In genomic region chr22:40203568-40203967, GRCh38 we compare ENCODE assay signal across 8 cellular contexts. TPM values are rescaled to one million over a fixed set of nuclear protein-coding genes. Genes with fewer than 3 reads are reported as not detected.
DNase-seq lines count a peak whose midpoint lies in the region; ATAC-seq, FAIRE-seq and TF ChIP-seq lines count a peak whose summit lies in the region.
"Had no signal": no experiment of that assay in that cellular context is flagged by ENCODE, and none has a peak within 500 bp of the region (broad histone marks: within the 10 kb centered on the region; RNA-seq: fewer than 3 reads in every experiment).

No MANE protein-coding gene starts in this region.

- H3K4me3 ChIP-seq in neutrophil (ENCODE audit: low read depth in 1 of 2, low read length in 1 of 2) (no peak overlapping the region), WERI-Rb-1 (ENCODE audit: low read depth, low read length) (no peak overlapping the region)

- TF ChIP-seq POLR2A in H54 (IDR thresholded peaks at IDR 0.05; ENCODE audit: low read depth, low read length), result no peak

- H3K9me3 ChIP-seq in neutrophil, result no peaks in the 10 kb centered on the region
- H3K9me3 ChIP-seq in WERI-Rb-1 (ENCODE audit: severe bottlenecking), result no peaks in the 10 kb centered on the region

- FAIRE-seq in H54 (lab: Jason Lieb, UNC), result no peak
- FAIRE-seq: islet of Langerhans had no signal

- H3K4me1 ChIP-seq in neutrophil (ENCODE audit: control insufficient read depth in 1 of 2, insufficient read depth in 1 of 2, low read depth in 1 of 2, low read length in 1 of 2), result peaks cover 39 to 47% of the 10 kb centered on the region in 2 experiments

- H3K27me3 ChIP-seq in neutrophil (no peaks in the 10 kb centered on the region), WERI-Rb-1 (ENCODE audit: insufficient read depth, low read depth, severe bottlenecking) (no peaks in the 10 kb centered on the region)

- peak overlapping the region; percentile 61 for H3K27ac ChIP-seq in neutrophil
- H3K27ac ChIP-seq in WERI-Rb-1, result no peak overlapping the region

- peak; percentile 43 for ATAC-seq in GM18502 (IDR thresholded peaks at IDR 0.05; ENCODE audit: poor library complexity, unreplicated experiment)
- peak; percentile 50 for ATAC-seq in HG02678 (IDR thresholded peaks at IDR 0.05; ENCODE audit: unreplicated experiment)

- peak; percentile 46 for DNase-seq in activated CD8-positive, alpha-beta memory T cell treated with anti-CD3 and anti-CD28 coated beads, Interleukin-2, amount 50 U/mL, for 48 hours
- DNase-seq in mesenteric fat pad (ENCODE audit: low spot score), result no peak
- no peak for DNase-seq in H54 (ENCODE audit: insufficient read length, low spot score)
- no peak for DNase-seq in WERI-Rb-1

- H3K36me3 ChIP-seq in neutrophil, result peaks cover 7% of the 10 kb centered on the region
- H3K36me3 ChIP-seq in WERI-Rb-1, result no peaks in the 10 kb centered on the region

- TF ChIP-seq CTCF in neutrophil (IDR thresholded peaks at IDR 0.05) (no peak), WERI-Rb-1 (IDR thresholded peaks at IDR 0.05; ENCODE audit: low read depth, low read length) (no peak)

RNA-seq across cellular contexts. Expression of gene TNRC6B, which starts 25.8 kb away (rescaled TPM):
- total RNA-seq in mesenteric fat pad, result 37.4 TPM
